1 cellular context compared by ENCODE assay signal in the genomic region with DNA sequence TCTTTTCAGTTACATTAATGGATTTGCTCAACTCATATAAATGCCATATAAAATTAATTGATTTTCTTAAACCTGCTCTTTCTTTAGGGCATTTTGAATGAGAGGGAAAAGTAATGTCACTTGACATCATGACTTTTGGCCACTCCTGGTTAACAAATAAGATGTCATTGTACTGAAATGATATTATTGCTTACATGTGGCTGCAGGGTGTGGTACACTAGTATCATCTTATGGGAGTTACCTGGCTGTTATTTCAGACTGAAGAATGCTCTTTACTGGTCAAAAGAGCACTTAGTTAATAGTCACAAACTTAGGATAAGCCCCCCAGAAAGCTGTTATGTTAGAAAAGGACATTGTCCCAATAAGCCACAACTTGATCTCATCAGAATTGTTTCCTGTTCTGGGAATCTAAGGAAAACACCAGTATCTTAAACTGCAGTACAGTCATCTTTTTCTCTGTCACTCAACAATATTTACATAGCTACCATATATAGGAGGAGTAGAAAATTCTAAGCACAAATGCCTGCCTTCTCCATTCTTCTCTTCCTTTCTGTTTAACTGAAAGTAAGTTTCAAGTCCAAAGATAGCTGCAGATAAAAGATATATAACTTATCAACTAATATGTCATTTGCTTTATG.
TF ChIP-seq lines count a peak whose summit lies in the region.

No MANE protein-coding gene starts in this region.

TF ChIP-seq in GM12878, 131 proteins besides CTCF, POLR2A, EP300 and RAD21:
- TF ChIP-seq, protein P1, sequence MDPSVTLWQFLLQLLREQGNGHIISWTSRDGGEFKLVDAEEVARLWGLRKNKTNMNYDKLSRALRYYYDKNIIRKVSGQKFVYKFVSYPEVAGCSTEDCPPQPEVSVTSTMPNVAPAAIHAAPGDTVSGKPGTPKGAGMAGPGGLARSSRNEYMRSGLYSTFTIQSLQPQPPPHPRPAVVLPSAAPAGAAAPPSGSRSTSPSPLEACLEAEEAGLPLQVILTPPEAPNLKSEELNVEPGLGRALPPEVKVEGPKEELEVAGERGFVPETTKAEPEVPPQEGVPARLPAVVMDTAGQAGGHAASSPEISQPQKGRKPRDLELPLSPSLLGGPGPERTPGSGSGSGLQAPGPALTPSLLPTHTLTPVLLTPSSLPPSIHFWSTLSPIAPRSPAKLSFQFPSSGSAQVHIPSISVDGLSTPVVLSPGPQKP (IDR thresholded peaks at IDR 0.05; ENCODE audit: low read depth, low read length), result no peak
- no peak for TF ChIP-seq RCOR1 (conservative IDR thresholded peaks at IDR 0.05; ENCODE audit: low read depth, low read length)
- TF ChIP-seq GABPA (IDR thresholded peaks at IDR 0.05; ENCODE audit: low read depth), result no peak
- no peak for TF ChIP-seq MEF2A (IDR thresholded peaks at IDR 0.05; ENCODE audit: insufficient read depth, low read depth, low read length)
- no peak for TF ChIP-seq TCF3 (IDR thresholded peaks at IDR 0.05; ENCODE audit: borderline replicate concordance, insufficient read depth, low read depth, low read length)
- TF ChIP-seq NR2C2 (IDR thresholded peaks at IDR 0.05; ENCODE audit: borderline replicate concordance, control insufficient read depth, insufficient read length, low read depth), result no peak
- no peak for TF ChIP-seq MYB (IDR thresholded peaks at IDR 0.05; ENCODE audit: borderline replicate concordance, low read depth, low read length)
